9 cellular contexts compared by ENCODE assay signal in genomic region chr6:159042824-159043181, GRCh38. TPM values are rescaled to one million over a fixed set of nuclear protein-coding genes. Genes with fewer than 3 reads are reported as not detected.
A peak's percentile ranks its signal among the peaks of the same experiment; 100 is the strongest.
DNase-seq lines count a peak whose midpoint lies in the region; ATAC-seq and TF ChIP-seq lines count a peak whose summit lies in the region.
"Had no signal": no experiment of that assay in that cellular context is flagged by ENCODE, and none has a peak within 500 bp of the region (broad histone marks: within the 10 kb centered on the region; RNA-seq: fewer than 3 reads in every experiment).

No MANE protein-coding gene starts in this region.

- no peaks in the 10 kb centered on the region for H3F3A ChIP-seq in Loucy (ENCODE audit: low read depth)

- no peaks in the 10 kb centered on the region for H3K36me3 Mint-ChIP-seq in chondrocyte (ENCODE audit: low read depth)
- H3K36me3 Mint-ChIP-seq in neural crest cell (ENCODE audit: low read depth): no peaks in the 10 kb centered on the region

- no peak overlapping the region for H2AFZ ChIP-seq in DND-41 (ENCODE audit: low read depth, low read length)
- H2AFZ ChIP-seq in Loucy (ENCODE audit: low read length): peak overlapping the region; percentile 75

- H4K20me1 ChIP-seq in DND-41 (ENCODE audit: insufficient read depth, low read length) (no peaks in the 10 kb centered on the region; the same call in 1 of the 2 replicates), Loucy (ENCODE audit: insufficient read depth, low read length, poor library complexity, severe bottlenecking) (peaks cover 4% of the 10 kb centered on the region)

- ATAC-seq in DND-41 (ENCODE audit: insufficient read depth, low read depth) (no peak), GM21515 (IDR thresholded peaks at IDR 0.05; ENCODE audit: unreplicated experiment) (no peak)

- H3K4me2 ChIP-seq in DND-41 (ENCODE audit: insufficient read depth, low read length): peak overlapping the region; percentile 69
- peak overlapping the region; percentile 97 for H3K4me2 ChIP-seq in Loucy (ENCODE audit: low read depth, low read length, poor library complexity, severe bottlenecking)

- H3K27ac Mint-ChIP-seq in chondrocyte (ENCODE audit: unreplicated experiment) (no peak overlapping the region), neural crest cell (ENCODE audit: unreplicated experiment) (no peak overlapping the region)

- H3K4me3 Mint-ChIP-seq in chondrocyte (ENCODE audit: unreplicated experiment) (no peak overlapping the region), neural crest cell (no peak overlapping the region)

- H3K9me3 Mint-ChIP-seq in chondrocyte (ENCODE audit: low read depth) (no peaks in the 10 kb centered on the region), neural crest cell (no peaks in the 10 kb centered on the region)

- H3K27me3 Mint-ChIP-seq in chondrocyte (ENCODE audit: low read depth) (peaks cover 18% of the 10 kb centered on the region), neural crest cell (ENCODE audit: low read depth) (peaks cover 19% of the 10 kb centered on the region)

- DNase-seq in DND-41 (no peak), chondrocyte (ENCODE audit: low spot score) (no peak), neural crest cell (ENCODE audit: low read depth, low spot score) (no peak), SHP77 (lab: John Stamatoyannopoulos, UW) (no peak), NCI-H2196 treated with DMSO at 0.1 percent for 48 hours (lab: John Stamatoyannopoulos, UW; ENCODE audit: unreplicated experiment) (no peak), NOMO-1 (lab: John Stamatoyannopoulos, UW; ENCODE audit: unreplicated experiment in 2 of 2) (no peak)

- H3K36me3 ChIP-seq in DND-41 (ENCODE audit: insufficient read depth, low read length): peaks cover 49% of the 10 kb centered on the region
- H3K36me3 ChIP-seq in Loucy (ENCODE audit: insufficient read depth, low read length): peaks cover 10% of the 10 kb centered on the region; the same call in 1 of the 2 replicates
- H3K36me3 ChIP-seq: pancreas had no signal

- H3K27me3 ChIP-seq in DND-41 (ENCODE audit: insufficient read depth, low read length, poor library complexity) (no peaks in the 10 kb centered on the region), Loucy (ENCODE audit: insufficient read depth, low read length, poor library complexity, severe bottlenecking) (no peaks in the 10 kb centered on the region)

- H3K4me3 ChIP-seq in DND-41 (ENCODE audit: low read depth in 1 of 2, low read length in 2 of 2): peak overlapping the region in 1 of 2 experiments; percentile 65; a peak in 2 of 4 replicates
- peak overlapping the region; percentile 72 for H3K4me3 ChIP-seq in Loucy (ENCODE audit: low read length, poor library complexity, severe bottlenecking)

- H3K4me1 ChIP-seq in DND-41 (ENCODE audit: insufficient read depth, low read length): peaks cover 41% of the 10 kb centered on the region
- H3K4me1 ChIP-seq in Loucy (ENCODE audit: insufficient read depth, low read length, poor library complexity, severe bottlenecking): peaks cover 53% of the 10 kb centered on the region

- TF ChIP-seq CTCF in DND-41 (IDR thresholded peaks at IDR 0.05; ENCODE audit: borderline replicate concordance, extremely low read depth, low read length, poor library complexity, severe bottlenecking): no peak
- TF ChIP-seq CTCF in Loucy (conservative IDR thresholded peaks at IDR 0.05; ENCODE audit: low read length): no peak
- TF ChIP-seq CTCF in chondrocyte (IDR thresholded peaks at IDR 0.05): peak; percentile 69
- peak; percentile 7 for TF ChIP-seq CTCF in neural crest cell (conservative IDR thresholded peaks at IDR 0.05)

- H3K4me1 Mint-ChIP-seq in chondrocyte (ENCODE audit: low read depth) (peaks cover 7% of the 10 kb centered on the region), neural crest cell (no peaks in the 10 kb centered on the region)

- H3K27ac ChIP-seq in DND-41 (ENCODE audit: low read length): peak overlapping the region; percentile 82

- H3K9me2 ChIP-seq in Loucy (replicated peaks; ENCODE audit: low read depth, low read length): no peaks in the 10 kb centered on the region

- no peaks in the 10 kb centered on the region for H3K79me2 ChIP-seq in DND-41 (ENCODE audit: insufficient read depth, low read length)
- H3K79me2 ChIP-seq in Loucy (ENCODE audit: insufficient read depth, low read length): 0 out of 2 replicates have a peak, but pooled peaks cover 3% of the 10 kb centered on the region

- H3K9ac ChIP-seq in DND-41 (ENCODE audit: low read depth, low read length): peak overlapping the region; percentile 60; the same call in 1 of the 2 replicates
- H3K9ac ChIP-seq in Loucy (ENCODE audit: low read depth, low read length, poor library complexity, severe bottlenecking): peak overlapping the region; percentile 64

- H3K9me3 ChIP-seq in DND-41 (ENCODE audit: insufficient read depth, low read length, severe bottlenecking): no peaks in the 10 kb centered on the region
- H3K9me3 ChIP-seq in Loucy (ENCODE audit: insufficient read depth, low read depth, low read length): no peaks in the 10 kb centered on the region
- H3K9me3 ChIP-seq: pancreas had no signal

RNA-seq across cellular contexts. Expression of gene TAGAP, which starts 2.0 kb away (rescaled TPM):
- total RNA-seq in chondrocyte: not detected in 3 replicates
- not detected in 2 replicates for total RNA-seq in neural crest cell

RNA-seq across cellular contexts. Expression of gene RSPH3, which starts 42.8 kb away (rescaled TPM):
- total RNA-seq in chondrocyte: 8.3 to 10.0 TPM (median 8.7 TPM) in 3 replicates
- 5.4 and 6.0 TPM in 2 replicates for total RNA-seq in neural crest cell

Comparison
In these comparisons a context has a peak if more than half of its experiments do, and no peak if none do; other contexts are left out.
1. CTCF ChIP-seq: peak in chondrocyte (single experiment) and neural crest cell (single experiment); none in DND-41 (single experiment) and Loucy (single experiment).